8 cellular contexts compared by ENCODE assay signal in the genomic region with DNA sequence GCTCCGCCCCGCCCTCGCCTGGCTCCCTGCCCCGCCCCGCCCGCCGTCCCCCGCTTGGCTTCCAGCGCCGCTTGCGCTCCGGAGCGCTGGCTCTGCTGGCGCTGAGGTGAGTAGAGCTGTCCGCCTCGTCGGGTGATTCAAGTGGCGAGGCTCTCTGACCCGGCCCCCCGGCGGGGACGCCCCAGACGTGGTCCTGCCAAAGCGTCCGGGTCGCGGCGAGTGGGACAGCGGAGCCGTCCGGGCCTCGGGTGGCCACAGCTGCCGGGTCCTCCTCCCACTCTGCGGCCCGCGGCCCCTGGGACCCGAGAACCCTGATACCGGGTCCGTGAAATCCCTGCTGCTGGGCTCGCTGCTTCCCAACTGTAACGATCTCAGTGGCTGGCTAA. TPM values are rescaled to one million over a fixed set of nuclear protein-coding genes. Genes with fewer than 3 reads are reported as not detected.
A peak's percentile ranks its signal among the peaks of the same experiment; 100 is the strongest.
DNase-seq lines count a peak whose midpoint lies in the region; ATAC-seq and TF ChIP-seq lines count a peak whose summit lies in the region.

A gene (plus strand): TSS at position 46 of the 386 bp plus-strand sequence. CDS start 4,477 bp downstream, outside the sequence.

- intact Hi-C loops in CD8-positive, alpha-beta T cell (cut with DNase I, micrococcal nuclease) = loop anchor here (1.0 to 5.0 kb wide), 10 partner anchors 147 to 1351 kb away; a partner anchor contains a TSS
- intact Hi-C loops in activated CD8-positive, alpha-beta T cell treated with anti-CD3 and anti-CD28 coated beads for 36 hours (cut with micrococcal nuclease) = no loop called here
- intact Hi-C loops in cardiac septum (cut with DNase I) = no loop called here

- TF ChIP-seq CTCF in CD8-positive, alpha-beta T cell (IDR thresholded peaks at IDR 0.05) = no peak
- TF ChIP-seq CTCF in activated CD8-positive, alpha-beta T cell treated with anti-CD3 and anti-CD28 coated beads for 36 hours (IDR thresholded peaks at IDR 0.05) = no peak

- peaks cover 7% of the 10 kb centered on the region for H3K9me3 Mint-ChIP-seq in CD8-positive, alpha-beta T cell
- peaks cover 3% of the 10 kb centered on the region for H3K9me3 Mint-ChIP-seq in activated CD8-positive, alpha-beta T cell treated with anti-CD3 and anti-CD28 coated beads for 36 hours

- no peak for DNase-seq in CD8-positive, alpha-beta T cell
- DNase-seq in H7 (no peak), cardiac septum (ENCODE audit: low spot score) (no peak)
- no peak for DNase-seq in activated CD8-positive, alpha-beta T cell treated with anti-CD3 and anti-CD28 coated beads for 36 hours

- H3K36me3 Mint-ChIP-seq in CD8-positive, alpha-beta T cell = peaks cover 12% of the 10 kb centered on the region
- peaks cover 10% of the 10 kb centered on the region for H3K36me3 Mint-ChIP-seq in activated CD8-positive, alpha-beta T cell treated with anti-CD3 and anti-CD28 coated beads for 36 hours (ENCODE audit: low read depth)

- no peaks in the 10 kb centered on the region for H3K9me3 ChIP-seq in CD8-positive, alpha-beta T cell (ENCODE audit: low read length)

- no peaks in the 10 kb centered on the region for H3K36me3 ChIP-seq in CD8-positive, alpha-beta T cell (ENCODE audit: insufficient read depth, low read length)
- H3K36me3 ChIP-seq in H7 (replicated peaks; ENCODE audit: control insufficient read depth, insufficient read depth, low read length) = no peaks in the 10 kb centered on the region
- H3K36me3 ChIP-seq in rectal smooth muscle tissue (ENCODE audit: control insufficient read depth, insufficient read depth, low read length) = no peaks in the 10 kb centered on the region

- peak within 1 kb of the TSS; percentile 89 for H3K27ac Mint-ChIP-seq in CD8-positive, alpha-beta T cell
- H3K27ac Mint-ChIP-seq in activated CD8-positive, alpha-beta T cell treated with anti-CD3 and anti-CD28 coated beads for 36 hours = peak within 1 kb of the TSS; percentile 92

- H3K27ac ChIP-seq in CD8-positive, alpha-beta T cell (ENCODE audit: low read depth, low read length) = peak within 1 kb of the TSS; percentile 26
- H3K27ac ChIP-seq in rectal smooth muscle tissue (ENCODE audit: low read depth, low read length) = peak within 1 kb of the TSS; percentile 93

- peaks cover 19% of the 10 kb centered on the region for H3K4me1 ChIP-seq in CD8-positive, alpha-beta T cell (ENCODE audit: insufficient read depth, low read length)
- peaks cover 15% of the 10 kb centered on the region for H3K4me1 ChIP-seq in rectal smooth muscle tissue (ENCODE audit: control insufficient read depth, insufficient read depth, low read length)

- peak within 1 kb of the TSS; percentile 55 for H3K4me3 ChIP-seq in CD8-positive, alpha-beta T cell (ENCODE audit: low read depth, low read length)
- H3K4me3 ChIP-seq in H7 (ENCODE audit: insufficient read depth, low read depth, low read length) = peak within 1 kb of the TSS; percentile 87
- H3K4me3 ChIP-seq in rectal smooth muscle tissue (ENCODE audit: low read length) = peak within 1 kb of the TSS; percentile 92

- no peak for ATAC-seq in CD8-positive, alpha-beta T cell
- no peak for ATAC-seq in activated CD8-positive, alpha-beta T cell treated with anti-CD3 and anti-CD28 coated beads for 36 hours
- ATAC-seq in HG02840 (IDR thresholded peaks at IDR 0.05; ENCODE audit: low FRiP score, unreplicated experiment) (no peak), GM18907 (IDR thresholded peaks at IDR 0.05; ENCODE audit: unreplicated experiment) (no peak), GM21360 (IDR thresholded peaks at IDR 0.05; ENCODE audit: unreplicated experiment) (no peak)

- H3K27me3 ChIP-seq in CD8-positive, alpha-beta T cell (ENCODE audit: insufficient read depth, low read length) = no peaks in the 10 kb centered on the region
- no peaks in the 10 kb centered on the region; the same call in 1 of the 2 replicates for H3K27me3 ChIP-seq in H7 (ENCODE audit: control insufficient read depth, insufficient read depth, low read length)
- H3K27me3 ChIP-seq in rectal smooth muscle tissue (ENCODE audit: control insufficient read depth, insufficient read depth, low read length) = no peaks in the 10 kb centered on the region

- H3K4me1 Mint-ChIP-seq in CD8-positive, alpha-beta T cell (ENCODE audit: low read depth) = peaks cover 29% of the 10 kb centered on the region
- peaks cover 26% of the 10 kb centered on the region for H3K4me1 Mint-ChIP-seq in activated CD8-positive, alpha-beta T cell treated with anti-CD3 and anti-CD28 coated beads for 36 hours (ENCODE audit: low read depth)

- CTCF ChIA-PET in CD8-positive, alpha-beta T cell (lab: Charles Lee) = interaction anchor here (0.6 to 1.7 kb wide), 3 partner anchors 16 to 440 kb away, joined by 3 to 4 read pairs (median 4); no protein-coding TSS in a partner anchor
- CTCF ChIA-PET in activated CD8-positive, alpha-beta T cell treated with anti-CD3 and anti-CD28 coated beads for 36 hours (lab: Charles Lee) = interaction anchor here (1.2 to 3.0 kb wide), 3 partner anchors 11 to 453 kb away, joined by 4 to 13 read pairs (median 8); no protein-coding TSS in a partner anchor

- peak within 1 kb of the TSS; percentile 90 for H3K4me3 Mint-ChIP-seq in CD8-positive, alpha-beta T cell
- H3K4me3 Mint-ChIP-seq in activated CD8-positive, alpha-beta T cell treated with anti-CD3 and anti-CD28 coated beads for 36 hours = no peak within 1 kb of the TSS

- no peaks in the 10 kb centered on the region for H3K27me3 Mint-ChIP-seq in CD8-positive, alpha-beta T cell (ENCODE audit: low read depth)
- no peaks in the 10 kb centered on the region for H3K27me3 Mint-ChIP-seq in activated CD8-positive, alpha-beta T cell treated with anti-CD3 and anti-CD28 coated beads for 36 hours

- peak within 1 kb of the TSS; percentile 66 for H3K9ac ChIP-seq in rectal smooth muscle tissue (ENCODE audit: low read length)

- POLR2A ChIA-PET in CD8-positive, alpha-beta T cell (lab: Charles Lee) = interaction anchor here (1.1 to 1.3 kb wide), 2 partner anchors 481 to 603 kb away, joined by 3 to 4 read pairs; a partner anchor contains a TSS
- POLR2A ChIA-PET in activated CD8-positive, alpha-beta T cell treated with anti-CD3 and anti-CD28 coated beads for 36 hours (lab: Charles Lee) = interaction anchor here (0.9 to 1.5 kb wide), 3 partner anchors 11 to 482 kb away, joined by 4 to 6 read pairs (median 5); a partner anchor contains a TSS

RNA-seq across cellular contexts. Expression of the gene that starts here (rescaled TPM):
- 10 to 100 TPM in 1 of 2 experiments, 1 to 10 TPM in 1; 9.0 to 12.1 TPM for total RNA-seq in CD8-positive, alpha-beta T cell
- total RNA-seq in H7 (2014; rRNA removed; shearing (Covaris generic)) = 25.0 and 26.8 TPM in 2 replicates
- 10 to 100 TPM; 14.0 to 16.1 TPM for total RNA-seq in activated CD8-positive, alpha-beta T cell treated with anti-CD3 and anti-CD28 coated beads for 36 hours
- total RNA-seq in cardiac septum = 20.9 TPM

Comparison
In these comparisons a context has a peak if more than half of its experiments do, and no peak if none do; other contexts are left out.
1. intact Hi-C loops: an anchor here in CD8-positive, alpha-beta T cell (1.0 to 5.0 kb wide); none called in activated CD8-positive, alpha-beta T cell treated with anti-CD3 and anti-CD28 coated beads for 36 hours and cardiac septum.